Comparison of ENCODE assay signal across 10 cellular contexts in genomic region chr5:55920784-55921183, GRCh38.
DNase-seq lines count a peak whose midpoint lies in the region; ATAC-seq and TF ChIP-seq lines count a peak whose summit lies in the region.
"Had no signal": no experiment of that assay in that cellular context is flagged by ENCODE, and none has a peak within 500 bp of the region (broad histone marks: within the 10 kb centered on the region; RNA-seq: fewer than 3 reads in every experiment).

No MANE protein-coding gene starts in this region.

- POLR2A ChIA-PET in Panc1 (lab: Charles Lee): no interaction called here
- POLR2A ChIA-PET in activated CD4-positive, alpha-beta memory T cell treated with anti-CD3 and anti-CD28 coated beads, Interleukin-2, amount 10 ng/mL, durations not matched to agents 7 days and 5 days (lab: Charles Lee): no interaction called here

- TF ChIP-seq CTCF in GM12872 (IDR thresholded peaks at IDR 0.05; ENCODE audit: insufficient read depth, low read depth, low read length): peak; percentile 36; the same call in 1 of the 3 replicates
- TF ChIP-seq CTCF in Panc1 (IDR thresholded peaks at IDR 0.05): peak; percentile 83
- peak; percentile 50 for TF ChIP-seq CTCF in fibroblast of the aortic adventitia (IDR thresholded peaks at IDR 0.05; ENCODE audit: insufficient read depth, low read length)

- H3K27ac ChIP-seq in Panc1 (ENCODE audit: low read length): no peak overlapping the region

- in situ Hi-C loops in Panc1 (cut with HindIII; ENCODE audit: low pct_unique_long_range_greater_than_20kb, low sequenced_read_pairs): no loop called here

- peak; percentile 51; the same call in 1 of the 2 replicates for ATAC-seq in Panc1

- intact Hi-C loops in Panc1 (cut with micrococcal nuclease; ENCODE audit: unreplicated experiment): loop anchor here (10.0 kb wide), 1 partner anchor 206 kb away; the partner anchor contains the start of gene SLC38A9

- no peaks in the 10 kb centered on the region for H3K27me3 ChIP-seq in Panc1 (ENCODE audit: control insufficient read depth, insufficient read depth, low read length)

- no peak overlapping the region for H3K27ac Mint-ChIP-seq in activated CD4-positive, alpha-beta memory T cell treated with anti-CD3 and anti-CD28 coated beads, Interleukin-2, amount 10 ng/mL, durations not matched to agents 7 days and 5 days
- H3K27ac Mint-ChIP-seq: activated T-cell treated with anti-CD3 and anti-CD28 coated beads, Interleukin-2, amount 50 U/mL, for 24 hours had no signal

- no peaks in the 10 kb centered on the region for H3K36me3 ChIP-seq in Panc1 (ENCODE audit: control insufficient read depth, insufficient read depth, low read length)

- no peaks in the 10 kb centered on the region for H3K36me3 Mint-ChIP-seq in activated CD4-positive, alpha-beta memory T cell treated with anti-CD3 and anti-CD28 coated beads, Interleukin-2, amount 10 ng/mL, durations not matched to agents 7 days and 5 days (ENCODE audit: low read depth)

- no peaks in the 10 kb centered on the region for H3K27me3 Mint-ChIP-seq in activated CD4-positive, alpha-beta memory T cell treated with anti-CD3 and anti-CD28 coated beads, Interleukin-2, amount 10 ng/mL, durations not matched to agents 7 days and 5 days
- H3K27me3 Mint-ChIP-seq: activated T-cell treated with anti-CD3 and anti-CD28 coated beads, Interleukin-2, amount 50 U/mL, for 24 hours had no signal

- no peaks in the 10 kb centered on the region for H3K9me3 ChIP-seq in Panc1 (ENCODE audit: control insufficient read depth, insufficient read depth, low read depth, low read length)

- DNase-seq in AG20443 (ENCODE audit: low spot score) (peak; percentile 11), Panc1 (ENCODE audit: low read depth, low spot score) (no peak), fibroblast of the aortic adventitia (ENCODE audit: low read depth) (peak; percentile 44), NCI-H526 treated with DMSO at 0.1 percent for 48 hours (lab: John Stamatoyannopoulos, UW) (no peak), NCI-H1092 treated with DMSO at 0.1 percent for 48 hours (lab: John Stamatoyannopoulos, UW) (no peak)
- DNase-seq in activated CD4-positive, alpha-beta memory T cell treated with anti-CD3 and anti-CD28 coated beads, Interleukin-2, amount 10 ng/mL, durations not matched to agents 7 days and 5 days: no peak
- DNase-seq in activated CD4-positive, alpha-beta T cell treated with anti-CD3 and anti-CD28 coated beads, Interleukin-2, amount 50 U/mL, for 48 hours: no peak
- DNase-seq: activated T-cell treated with anti-CD3 and anti-CD28 coated beads, Interleukin-2, amount 50 U/mL, for 24 hours; NCI-H1694 treated with DMSO at 0.1 percent for 48 hours had no signal

- no peak overlapping the region for H3K4me3 Mint-ChIP-seq in activated CD4-positive, alpha-beta memory T cell treated with anti-CD3 and anti-CD28 coated beads, Interleukin-2, amount 10 ng/mL, durations not matched to agents 7 days and 5 days
- H3K4me3 Mint-ChIP-seq: activated T-cell treated with anti-CD3 and anti-CD28 coated beads, Interleukin-2, amount 50 U/mL, for 24 hours had no signal

- no TSS peak for BruUV-seq in Panc1 (replicated peaks; lab: Mats Ljungman, UMichigan)

- peaks cover 3% of the 10 kb centered on the region; the same call in 1 of the 2 replicates for H3K4me1 ChIP-seq in Panc1 (ENCODE audit: control insufficient read depth, insufficient read depth, low read length)

- no peaks in the 10 kb centered on the region for H3K9me3 Mint-ChIP-seq in activated CD4-positive, alpha-beta memory T cell treated with anti-CD3 and anti-CD28 coated beads, Interleukin-2, amount 10 ng/mL, durations not matched to agents 7 days and 5 days
- H3K9me3 Mint-ChIP-seq: activated T-cell treated with anti-CD3 and anti-CD28 coated beads, Interleukin-2, amount 50 U/mL, for 24 hours had no signal

- no peak overlapping the region for H3K4me3 ChIP-seq in Panc1 (ENCODE audit: low read depth in 2 of 2, low read length in 2 of 2)
- H3K4me3 ChIP-seq in fibroblast of the aortic adventitia (ENCODE audit: low read depth, low read length): no peak overlapping the region

- peaks cover 34% of the 10 kb centered on the region for H3K4me1 Mint-ChIP-seq in activated CD4-positive, alpha-beta memory T cell treated with anti-CD3 and anti-CD28 coated beads, Interleukin-2, amount 10 ng/mL, durations not matched to agents 7 days and 5 days

- CTCF ChIA-PET in Panc1 (lab: Charles Lee): no interaction called here
- CTCF ChIA-PET in activated CD4-positive, alpha-beta memory T cell treated with anti-CD3 and anti-CD28 coated beads, Interleukin-2, amount 10 ng/mL, durations not matched to agents 7 days and 5 days (lab: Charles Lee): interaction anchor here (0.7 to 1.7 kb wide), 2 partner anchors 14 to 280 kb away, joined by 3 to 4 read pairs; no protein-coding TSS in a partner anchor

Comparison
In these comparisons a context has a peak if more than half of its experiments do, and no peak if none do; other contexts are left out.
1. DNase-seq: peak in AG20443 (single experiment) and fibroblast of the aortic adventitia (single experiment); none in Panc1 (single experiment), activated CD4-positive, alpha-beta memory T cell treated with anti-CD3 and anti-CD28 coated beads, Interleukin-2, amount 10 ng/mL, durations not matched to agents 7 days and 5 days (single experiment), NCI-H526 treated with DMSO at 0.1 percent for 48 hours (single experiment), NCI-H1092 treated with DMSO at 0.1 percent for 48 hours (single experiment) and activated CD4-positive, alpha-beta T cell treated with anti-CD3 and anti-CD28 coated beads, Interleukin-2, amount 50 U/mL, for 48 hours (0 of 2).
2. Peak in every context shown above with its lines, with median percentiles within 50 percentile points of each other: CTCF ChIP-seq.